In the genomic region with DNA sequence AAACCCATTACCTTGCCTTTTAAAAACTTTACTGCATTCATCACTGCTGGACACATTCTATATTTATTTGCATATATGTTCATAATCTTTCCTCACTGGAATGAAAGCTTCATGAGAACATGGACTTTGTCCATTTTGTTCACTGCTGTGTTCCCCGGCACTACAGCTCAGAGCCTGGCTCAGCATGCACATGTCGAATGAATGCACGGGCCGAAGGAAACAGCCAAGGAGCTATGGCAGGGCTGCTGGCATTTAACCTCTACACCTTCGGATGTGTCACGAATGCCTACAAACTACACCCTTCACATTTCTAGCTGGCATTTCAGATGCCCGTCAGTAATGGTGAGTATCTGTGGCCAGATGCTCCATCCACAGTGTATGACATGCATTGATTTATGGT, we compare ENCODE assay signal across 15 cellular contexts. TPM values are rescaled to one million over a fixed set of nuclear protein-coding genes. Genes with fewer than 3 reads are reported as not detected.
A peak's percentile ranks its signal among the peaks of the same experiment; 100 is the strongest.
DNase-seq lines count a peak whose midpoint lies in the region; TF ChIP-seq lines count a peak whose summit lies in the region.
"Had no signal": no experiment of that assay in that cellular context is flagged by ENCODE, and none has a peak within 500 bp of the region (broad histone marks: within the 10 kb centered on the region; RNA-seq: fewer than 3 reads in every experiment).

No MANE protein-coding gene starts in this region.

- H3K36me3 ChIP-seq in effector memory CD4-positive, alpha-beta T cell (ENCODE audit: control insufficient read depth, insufficient read depth, low read length): peaks cover 5% of the 10 kb centered on the region
- H3K36me3 ChIP-seq in neutrophil: peaks cover 50% of the 10 kb centered on the region

- no peaks in the 10 kb centered on the region for H3K27me3 ChIP-seq in effector memory CD4-positive, alpha-beta T cell (replicated peaks; ENCODE audit: control insufficient read depth, insufficient read depth, low read length, poor library complexity, severe bottlenecking)
- no peaks in the 10 kb centered on the region for H3K27me3 ChIP-seq in neutrophil
- H3K27me3 ChIP-seq: dorsolateral prefrontal cortex, spleen had no signal

- H3K4me3 Mint-ChIP-seq in activated CD4-positive, alpha-beta T cell treated with anti-CD3 and anti-CD28 coated beads, Interleukin-2, amount 10 ng/mL, durations not matched to agents 7 days and 5 days: peak overlapping the region; percentile 60

- DNase-seq in activated CD4-positive, alpha-beta T cell treated with anti-CD3 and anti-CD28 coated beads, Interleukin-2, amount 10 ng/mL, durations not matched to agents 7 days and 5 days: no peak
- no peak for DNase-seq in activated CD4-positive, alpha-beta T cell treated with anti-CD3 and anti-CD28 coated beads, Interleukin-2, amount 50 U/mL, for 48 hours
- DNase-seq in NCI-H524 treated with DMSO at 0.1 percent for 48 hours (lab: John Stamatoyannopoulos, UW) (peak; percentile 65), DMS 273 (lab: John Stamatoyannopoulos, UW; ENCODE audit: unreplicated experiment) (no peak), nucleus accumbens (lab: John Stamatoyannopoulos, UW) (no peak), HPDE6-E6E7 (ENCODE audit: extremely low spot score) (no peak)
- DNase-seq in effector memory CD4-positive, alpha-beta T cell: no peak
- DNase-seq: dorsolateral prefrontal cortex; foreskin fibroblast; mesendoderm; NCI-H2029 treated with DMSO at 0.1 percent for 48 hours; NK-92 treated with Interleukin-12 subunit alpha and Interleukin-12 subunit beta, amount 100 ng/mL, for 24 hours; SHP77 treated with DMSO at 0.1 percent for 48 hours; spleen had no signal

- H3K9me3 Mint-ChIP-seq in activated CD4-positive, alpha-beta T cell treated with anti-CD3 and anti-CD28 coated beads, Interleukin-2, amount 10 ng/mL, durations not matched to agents 7 days and 5 days: no peaks in the 10 kb centered on the region

- CTCF ChIA-PET in activated CD4-positive, alpha-beta T cell treated with anti-CD3 and anti-CD28 coated beads, Interleukin-2, amount 10 ng/mL, durations not matched to agents 7 days and 5 days (lab: Charles Lee): interaction anchor here (1.2 to 3.8 kb wide), 2 partner anchors 10 to 15 kb away, joined by 3 to 23 read pairs; no protein-coding TSS in a partner anchor

- H3K36me3 Mint-ChIP-seq in activated CD4-positive, alpha-beta T cell treated with anti-CD3 and anti-CD28 coated beads, Interleukin-2, amount 10 ng/mL, durations not matched to agents 7 days and 5 days (ENCODE audit: low read depth): peaks cover 56% of the 10 kb centered on the region

- peaks cover 74% of the 10 kb centered on the region for H3K4me1 Mint-ChIP-seq in activated CD4-positive, alpha-beta T cell treated with anti-CD3 and anti-CD28 coated beads, Interleukin-2, amount 10 ng/mL, durations not matched to agents 7 days and 5 days

- H3K27ac Mint-ChIP-seq in activated CD4-positive, alpha-beta T cell treated with anti-CD3 and anti-CD28 coated beads, Interleukin-2, amount 10 ng/mL, durations not matched to agents 7 days and 5 days: peak overlapping the region; percentile 77

- no peaks in the 10 kb centered on the region for H3K9me3 ChIP-seq in effector memory CD4-positive, alpha-beta T cell (ENCODE audit: control insufficient read depth, low read length)
- H3K9me3 ChIP-seq in neutrophil: no peaks in the 10 kb centered on the region
- H3K9me3 ChIP-seq: spleen had no signal

- no peaks in the 10 kb centered on the region for H3K27me3 Mint-ChIP-seq in activated CD4-positive, alpha-beta T cell treated with anti-CD3 and anti-CD28 coated beads, Interleukin-2, amount 10 ng/mL, durations not matched to agents 7 days and 5 days

- POLR2A ChIA-PET in activated CD4-positive, alpha-beta T cell treated with anti-CD3 and anti-CD28 coated beads, Interleukin-2, amount 10 ng/mL, durations not matched to agents 7 days and 5 days (lab: Charles Lee): interaction anchor here (1.6 kb wide), 1 partner anchor 17 kb away, joined by 4 read pairs; no protein-coding TSS in a partner anchor

- no peak overlapping the region for H3K4me3 ChIP-seq in effector memory CD4-positive, alpha-beta T cell (ENCODE audit: insufficient read depth, low read depth, low read length, poor library complexity, severe bottlenecking)
- no peak overlapping the region for H3K4me3 ChIP-seq in neutrophil (ENCODE audit: low read depth in 1 of 2, low read length in 1 of 2)
- H3K4me3 ChIP-seq: dorsolateral prefrontal cortex had no signal

- H3K27ac ChIP-seq in effector memory CD4-positive, alpha-beta T cell (ENCODE audit: insufficient read depth, low read length, poor library complexity, severe bottlenecking): peak overlapping the region; percentile 18
- peak overlapping the region; percentile 28 for H3K27ac ChIP-seq in neutrophil

- peaks cover 27% of the 10 kb centered on the region for H3K4me1 ChIP-seq in effector memory CD4-positive, alpha-beta T cell (ENCODE audit: control insufficient read depth, insufficient read depth, low read length, poor library complexity, severe bottlenecking)
- peaks cover 24 to 29% of the 10 kb centered on the region in 2 experiments for H3K4me1 ChIP-seq in neutrophil (ENCODE audit: control insufficient read depth in 1 of 2, insufficient read depth in 1 of 2, low read depth in 1 of 2, low read length in 1 of 2)

- TF ChIP-seq CTCF in neutrophil (IDR thresholded peaks at IDR 0.05): no peak

RNA-seq across cellular contexts. Expression of a gene that starts 7.6 kb away (rescaled TPM):
- 10 to 100 TPM; 45.7 to 67.6 TPM for total RNA-seq in activated CD4-positive, alpha-beta T cell treated with anti-CD3 and anti-CD28 coated beads, Interleukin-2, amount 10 ng/mL, durations not matched to agents 7 days and 5 days

RNA-seq across cellular contexts. Expression of a gene that starts 18.4 kb away (rescaled TPM):
- 100 to 1,000 TPM; 173 to 189 TPM for total RNA-seq in activated CD4-positive, alpha-beta T cell treated with anti-CD3 and anti-CD28 coated beads, Interleukin-2, amount 10 ng/mL, durations not matched to agents 7 days and 5 days
